In genomic region chr3:195125646-195126045, GRCh38 we compare ENCODE assay signal across 25 cellular contexts.
"Had no signal": no experiment of that assay in that cellular context is flagged by ENCODE, and none has a peak within 500 bp of the region (broad histone marks: within the 10 kb centered on the region; RNA-seq: fewer than 3 reads in every experiment).

No MANE protein-coding gene starts in this region.

- H3K4me1 ChIP-seq: right lobe of liver had no signal

- ATAC-seq: effector memory CD8-positive, alpha-beta T cell; left lobe of liver; mucosa of descending colon; natural killer cell treated with Interleukin-12 subunit alpha and Interleukin-12 subunit beta and Interleukin-15 and Interleukin-18, amount 100 ng/mL, for 72 hours had no signal

- DNase-seq: effector memory CD8-positive, alpha-beta T cell; erythroblast; esophagus squamous epithelium; foreskin melanocyte; head of caudate nucleus; kidney; mucosa of descending colon; naive B cell; right lobe of liver; small intestine; stimulated activated CD4-positive, alpha-beta T cell treated with anti-CD3 and anti-CD28 coated beads, Interleukin-15, amount 100 ng/mL, for 24 hours; stimulated activated CD4-positive, alpha-beta T cell treated with anti-CD3 and anti-CD28 coated beads, Interleukin-2, amount 100 ng/mL, for 48 hours; stimulated activated naive CD4-positive, alpha-beta T cell treated with Interleukin-2 at 50 U/mL for 16 hours; stomach; thyroid gland; trophoblast cell had no signal

- H3K9me3 Mint-ChIP-seq: effector memory CD8-positive, alpha-beta T cell; memory B cell; natural killer cell treated with Interleukin-12 subunit alpha and Interleukin-12 subunit beta and Interleukin-15 and Interleukin-18, amount 100 ng/mL, for 72 hours; neural crest cell had no signal

- H3K4me3 Mint-ChIP-seq: effector memory CD8-positive, alpha-beta T cell; memory B cell; natural killer cell treated with Interleukin-12 subunit alpha and Interleukin-12 subunit beta and Interleukin-15 and Interleukin-18, amount 100 ng/mL, for 72 hours; neural crest cell had no signal

- H3K27me3 ChIP-seq: esophagus squamous epithelium, right lobe of liver, stomach, thyroid gland, vagina had no signal

- H3K4me1 Mint-ChIP-seq: neural crest cell had no signal

- H2AFZ ChIP-seq: parathyroid adenoma had no signal

- H3K4me3 ChIP-seq: coronary artery, esophagus squamous epithelium, lung, mucosa of descending colon, right lobe of liver, stomach, thyroid gland, vagina had no signal

- H3K27ac ChIP-seq: coronary artery, esophagus squamous epithelium, parathyroid adenoma, right lobe of liver, stomach, thyroid gland, vagina had no signal

- H3K27me3 Mint-ChIP-seq: effector memory CD8-positive, alpha-beta T cell; memory B cell; naive B cell; natural killer cell treated with Interleukin-12 subunit alpha and Interleukin-12 subunit beta and Interleukin-15 and Interleukin-18, amount 100 ng/mL, for 72 hours; progenitor cell of endocrine pancreas had no signal

- H3K36me3 Mint-ChIP-seq: memory B cell; naive B cell; natural killer cell treated with Interleukin-12 subunit alpha and Interleukin-12 subunit beta and Interleukin-15 and Interleukin-18, amount 100 ng/mL, for 72 hours had no signal

- H3K9me3 ChIP-seq: esophagus squamous epithelium, mucosa of descending colon, right lobe of liver, stomach, thyroid gland, vagina had no signal

- H3K27ac Mint-ChIP-seq: memory B cell, progenitor cell of endocrine pancreas had no signal

- H3K9ac ChIP-seq: parathyroid adenoma had no signal

- H3K36me3 ChIP-seq: esophagus squamous epithelium, right lobe of liver, stomach, thyroid gland, vagina had no signal
